In genomic region chr5:123089572-123089970, GRCh38 we compare ENCODE assay signal across 8 cellular contexts. TPM values are rescaled to one million over a fixed set of nuclear protein-coding genes. Genes with fewer than 3 reads are reported as not detected.
A peak's percentile ranks its signal among the peaks of the same experiment; 100 is the strongest.
DNase-seq lines count a peak whose midpoint lies in the region; ATAC-seq and TF ChIP-seq lines count a peak whose summit lies in the region.

No MANE protein-coding gene starts in this region.

- H3K27me3 ChIP-seq in dorsolateral prefrontal cortex = peaks cover 28 to 92% (median 85%) of the 10 kb centered on the region in 45 donors

- peak overlapping the region; percentile 1 to 67 (median 50) for H3K4me3 ChIP-seq in dorsolateral prefrontal cortex
- peak overlapping the region; percentile 65 for H3K4me3 ChIP-seq in mesodermal cell (ENCODE audit: extremely low read depth, insufficient read depth, low read length, poor library complexity, severe bottlenecking)

- H3K9me3 ChIP-seq in mesodermal cell (ENCODE audit: control insufficient read depth, low read length) = no peaks in the 10 kb centered on the region

- ATAC-seq in GM18873 (IDR thresholded peaks at IDR 0.05; ENCODE audit: low FRiP score, unreplicated experiment) = no peak

- 0% methylated on average over 32 to 37 of the region's 41 CpGs for WGBS in mesodermal cell (ENCODE audit: insufficient coverage in 2 of 2), 2 experiments

- TF ChIP-seq CTCF in dorsolateral prefrontal cortex (IDR thresholded peaks at IDR 0.05 in 54 of 56, conservative IDR thresholded peaks at IDR 0.05 in 2 of 56; ENCODE audit: low read depth in 1 of 56, partially characterized antibody in 56 of 56) = no peak

- in situ Hi-C loops in ACHN (cut with HindIII; ENCODE audit: low pct_ligation_motif_present, low pct_unique_long_range_greater_than_20kb, low sequenced_read_pairs) = no loop called here

- peaks cover 22% of the 10 kb centered on the region for H3K4me1 ChIP-seq in mesodermal cell (ENCODE audit: control insufficient read depth, insufficient read depth, low read length, poor library complexity, severe bottlenecking)

- intact Hi-C loops in dorsolateral prefrontal cortex (cut with DNase I) = no loop called here

- no peaks in the 10 kb centered on the region for H3K36me3 ChIP-seq in mesodermal cell (ENCODE audit: control insufficient read depth, insufficient read depth, low read length)

- DNase-seq in ACHN (peak; percentile 17), HK-2 (ENCODE audit: unreplicated experiment) (peak; percentile 18), dorsolateral prefrontal cortex (no peak), NCI-H2196 treated with DMSO at 0.1 percent for 48 hours (lab: John Stamatoyannopoulos, UW; ENCODE audit: unreplicated experiment) (no peak), amygdala (lab: John Stamatoyannopoulos, UW) (no peak), germinal center (ENCODE audit: low spot score) (no peak)

- H3K27ac ChIP-seq in dorsolateral prefrontal cortex = peak overlapping the region in 3 of 59 donors; percentile 29 to 64 (median 61)
- no peak overlapping the region for H3K27ac ChIP-seq in mesodermal cell (ENCODE audit: low read depth, low read length, severe bottlenecking)

RNA-seq across cellular contexts. Expression of gene PRDM6, which starts 0.5 kb away (rescaled TPM):
- 1 to 10 TPM in 79 of 120 experiments, under 1 TPM in 41; 0.27 to 7.8 (median 1.4) TPM for total RNA-seq in dorsolateral prefrontal cortex
- 6.3 TPM for polyA plus RNA-seq in mesodermal cell (2013, experiment 1 of 2)
- polyA plus RNA-seq in mesodermal cell (2013, experiment 2 of 2) = 5.7 TPM

RNA-seq across cellular contexts. Expression of gene PPIC, which starts 53.0 kb away (rescaled TPM):
- 10 to 100 TPM in 4 of 120 experiments, 1 to 10 TPM in 116; 1.0 to 10.4 (median 4.0) TPM for total RNA-seq in dorsolateral prefrontal cortex
- 33.5 TPM for polyA plus RNA-seq in mesodermal cell (2013, experiment 1 of 2)
- polyA plus RNA-seq in mesodermal cell (2013, experiment 2 of 2) = 39.4 TPM

Comparison
In these comparisons a context has a peak if more than half of its experiments do, and no peak if none do; other contexts are left out.
1. DNase-seq: peak in ACHN (single experiment) and HK-2 (single experiment); none in dorsolateral prefrontal cortex (0 of 10), NCI-H2196 treated with DMSO at 0.1 percent for 48 hours (single experiment), amygdala (0 of 56) and germinal center (single experiment).